Comparison of ENCODE assay signal across 1 cellular context in the genomic region with DNA sequence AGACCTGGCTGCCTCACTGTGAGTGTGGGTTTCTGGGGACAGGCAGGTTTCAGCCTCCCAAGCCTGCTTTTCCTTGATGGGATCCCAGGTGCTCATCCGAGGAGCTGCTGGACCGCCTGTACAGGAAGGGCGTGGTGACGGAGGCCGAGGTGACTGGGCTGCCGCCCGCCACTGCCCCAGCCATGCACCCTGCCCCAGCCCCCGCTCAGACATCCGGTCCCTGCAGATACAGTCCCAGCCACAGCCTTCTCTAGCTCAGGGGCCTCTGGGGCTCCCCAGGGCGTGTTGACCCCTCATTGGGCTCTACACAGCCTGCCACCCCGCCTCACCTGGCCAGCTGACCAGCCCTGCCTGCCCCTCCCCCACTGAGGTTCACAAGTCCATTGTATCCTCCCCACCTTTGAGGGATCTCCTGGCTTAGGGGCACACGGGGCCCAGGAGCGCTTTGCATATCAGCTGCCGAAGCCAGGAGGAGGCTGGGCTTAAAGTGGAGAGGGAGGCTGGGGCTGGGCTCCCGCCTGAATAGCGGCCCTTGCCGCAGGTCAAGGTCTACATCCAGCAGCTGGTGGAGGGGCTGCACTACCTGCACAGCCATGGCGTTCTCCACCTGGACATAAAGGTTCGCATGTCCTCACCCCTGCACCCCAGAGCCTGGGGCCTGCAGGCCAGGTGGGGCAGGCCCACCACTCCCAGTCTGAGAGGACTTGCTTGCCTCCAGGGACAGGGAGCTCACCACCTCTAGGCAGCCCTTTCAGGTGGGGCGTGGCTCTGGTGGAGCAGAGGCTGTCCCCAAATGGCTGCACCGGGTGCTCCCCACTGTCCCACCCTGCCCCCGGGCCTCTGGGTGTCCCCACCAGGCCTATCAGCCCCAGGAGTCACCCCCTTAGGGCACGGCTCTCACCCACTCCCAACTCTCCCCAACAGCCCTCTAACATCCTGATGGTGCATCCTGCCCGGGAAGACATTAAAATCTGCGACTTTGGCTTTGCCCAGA.
TF ChIP-seq lines count a peak whose summit lies in the region.

No MANE protein-coding gene starts in this region.

TF ChIP-seq in IMR-90, 13 proteins besides CTCF, POLR2A, EP300 and RAD21:
- TF ChIP-seq RCOR1 (IDR thresholded peaks at IDR 0.05; ENCODE audit: insufficient replicate concordance, low read length) (no peak), ELK1 (IDR thresholded peaks at IDR 0.05; ENCODE audit: borderline replicate concordance, low read depth, low read length) (no peak), CHD1 (IDR thresholded peaks at IDR 0.05; ENCODE audit: low read depth, low read length) (no peak), MAZ (IDR thresholded peaks at IDR 0.05; ENCODE audit: borderline replicate concordance, low read depth, low read length) (no peak), BHLHE40 (IDR thresholded peaks at IDR 0.05; ENCODE audit: low read depth, low read length) (no peak), RFX5 (IDR thresholded peaks at IDR 0.05; ENCODE audit: low read depth, low read length) (no peak), FOS (IDR thresholded peaks at IDR 0.05; ENCODE audit: low read depth, low read length) (no peak), MXI1 (IDR thresholded peaks at IDR 0.05; ENCODE audit: borderline replicate concordance, low read depth, low read length) (no peak), SMC3 (IDR thresholded peaks at IDR 0.05; ENCODE audit: low read depth, low read length) (no peak), NFE2L2 (IDR thresholded peaks at IDR 0.05; ENCODE audit: low read depth, low read length) (no peak), CEBPB (IDR thresholded peaks at IDR 0.05; ENCODE audit: low read depth, low read length) (no peak)
- TF ChIP-seq, protein P1, sequence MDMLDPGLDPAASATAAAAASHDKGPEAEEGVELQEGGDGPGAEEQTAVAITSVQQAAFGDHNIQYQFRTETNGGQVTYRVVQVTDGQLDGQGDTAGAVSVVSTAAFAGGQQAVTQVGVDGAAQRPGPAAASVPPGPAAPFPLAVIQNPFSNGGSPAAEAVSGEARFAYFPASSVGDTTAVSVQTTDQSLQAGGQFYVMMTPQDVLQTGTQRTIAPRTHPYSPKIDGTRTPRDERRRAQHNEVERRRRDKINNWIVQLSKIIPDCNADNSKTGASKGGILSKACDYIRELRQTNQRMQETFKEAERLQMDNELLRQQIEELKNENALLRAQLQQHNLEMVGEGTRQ (IDR thresholded peaks at IDR 0.05; ENCODE audit: low read depth, low read length) = no peak
TF ChIP-seq in IMR-90: peak in this region for 0.
